ENCODE assay signal across 28 cellular contexts in genomic region chr9:113393281-113393680, GRCh38. TPM values are rescaled to one million over a fixed set of nuclear protein-coding genes. Genes with fewer than 3 reads are reported as not detected.
"Had no signal": no experiment of that assay in that cellular context is flagged by ENCODE, and none has a peak within 500 bp of the region (broad histone marks: within the 10 kb centered on the region; RNA-seq: fewer than 3 reads in every experiment).

No MANE protein-coding gene starts in this region.

- DNase-seq: activated CD4-positive, alpha-beta T cell treated with anti-CD3 and anti-CD28 coated beads for 36 hours; activated CD4-positive, CD25-positive, alpha-beta regulatory T cell; activated CD8-positive, alpha-beta memory T cell treated with anti-CD3 and anti-CD28 coated beads, Interleukin-2, amount 10 ng/mL, durations not matched to agents 7 days and 5 days; activated CD8-positive, alpha-beta T cell treated with anti-CD3 and anti-CD28 coated beads, Interleukin-2, amount 10 ng/mL, durations not matched to agents 7 days and 5 days; activated naive CD4-positive, alpha-beta T cell treated with Interleukin-2 at 50 U/mL for 16 hours; activated T-cell treated with anti-CD3 and anti-CD28 coated beads, Interleukin-2, amount 50 U/mL, for 48 hours; cerebellar nuclear complex; effector memory CD8-positive, alpha-beta T cell; lower lobe of right lung; psoas muscle; stimulated activated CD4-positive, alpha-beta T cell treated with anti-CD3 and anti-CD28 coated beads, Interleukin-2, amount 100 ng/mL, for 48 hours; stimulated activated naive CD4-positive, alpha-beta T cell treated with Interleukin-2 at 50 U/mL for 16 hours; T-helper 1 cell; trophoblast cell; uterus had no signal

- H3K9me3 ChIP-seq: ascending aorta, gastroesophageal sphincter, lower lobe of right lung, neutrophil, pancreas, psoas muscle, right atrium auricular region, thoracic aorta, uterus had no signal

- H3K4me1 ChIP-seq: gastroesophageal sphincter, uterus had no signal

- H3K4me3 ChIP-seq: ascending aorta, cardiac muscle cell, coronary artery, dorsolateral prefrontal cortex, gastroesophageal sphincter, lower lobe of right lung, pancreas, psoas muscle, right atrium auricular region, thoracic aorta, uterus had no signal

- ATAC-seq: activated CD4-positive, alpha-beta T cell treated with anti-CD3 and anti-CD28 coated beads for 36 hours; activated CD8-positive, alpha-beta memory T cell treated with anti-CD3 and anti-CD28 coated beads, Interleukin-2, amount 10 ng/mL, durations not matched to agents 7 days and 5 days; activated CD8-positive, alpha-beta T cell treated with anti-CD3 and anti-CD28 coated beads, Interleukin-2, amount 10 ng/mL, durations not matched to agents 7 days and 5 days; effector memory CD8-positive, alpha-beta T cell; gastroesophageal sphincter; left lobe of liver; lower lobe of right lung; pancreas; psoas muscle had no signal

- H3K27ac ChIP-seq: ascending aorta, cardiac muscle cell, coronary artery, gastroesophageal sphincter, lower lobe of right lung, neutrophil, pancreas, psoas muscle, right atrium auricular region, thoracic aorta, uterus had no signal

- H3K27me3 ChIP-seq: ascending aorta, cardiac muscle cell, dorsolateral prefrontal cortex, gastroesophageal sphincter, neutrophil, pancreas, right atrium auricular region, uterus had no signal

- H3K36me3 ChIP-seq: uterus had no signal

RNA-seq across cellular contexts. Expression of gene C9orf43, which starts 17.3 kb away (rescaled TPM):
- total RNA-seq: ascending aorta, right atrium auricular region had no signal

RNA-seq across cellular contexts. Expression of gene BSPRY, which starts 43.9 kb away (rescaled TPM):
- total RNA-seq: ascending aorta, endothelial cell of umbilical vein, fibroblast of lung, fibroblast of villous mesenchyme, psoas muscle had no signal
